8 cellular contexts compared by ENCODE assay signal in genomic region chr7:106598663-106599342, GRCh38.
DNase-seq lines count a peak whose midpoint lies in the region; ATAC-seq lines count a peak whose summit lies in the region.

No MANE protein-coding gene starts in this region.

- peak; percentile 56 for DNase-seq in Ammon's horn (ENCODE audit: low spot score)
- DNase-seq in NCI-H526 (lab: John Stamatoyannopoulos, UW): peak; percentile 67 to 85
- DNase-seq in activated CD4-positive, alpha-beta T cell treated with anti-CD3 and anti-CD28 coated beads, Interleukin-2, amount 50 U/mL, for 48 hours: peak; percentile 60 to 72
- DNase-seq in effector CD8-positive, alpha-beta T cell (lab: John Stamatoyannopoulos, UW): peak; percentile 33
- DNase-seq in mesendoderm: peak; percentile 86
- peak; percentile 33 for DNase-seq in stimulated activated CD8-positive, alpha-beta memory T cell treated with anti-CD3 and anti-CD28 coated beads, Interleukin-4, amount 100 ng/mL, for 24 hours (ENCODE audit: low read depth)

- H3K79me1 ChIP-seq in mesendoderm (ENCODE audit: low read length): no peaks in the 10 kb centered on the region

- no peak overlapping the region for H3K18ac ChIP-seq in mesendoderm (ENCODE audit: low read length)

- no peaks in the 10 kb centered on the region for H3K36me3 ChIP-seq in mesendoderm (ENCODE audit: control insufficient read depth, insufficient read depth, low read length)

- no peak overlapping the region for H4K8ac ChIP-seq in mesendoderm (ENCODE audit: low read depth, low read length)

- no peak overlapping the region for H2BK5ac ChIP-seq in mesendoderm (ENCODE audit: low read length)

- H3K56ac ChIP-seq in mesendoderm (ENCODE audit: low read length): no peak overlapping the region

- no peak overlapping the region for H3K4me2 ChIP-seq in mesendoderm (ENCODE audit: low read length)

- WGBS in mesendoderm (ENCODE audit: extremely low coverage, insufficient coverage, low lambda C conversion rate): no CpG with 5 or more reads among the region's 6 CpGs

- no peak overlapping the region for H2BK120ac ChIP-seq in mesendoderm (ENCODE audit: low read depth, low read length)

- H3K4ac ChIP-seq in mesendoderm (ENCODE audit: low read depth, low read length): peak overlapping the region; percentile 10

- H3K9ac ChIP-seq in mesendoderm (ENCODE audit: low read length): no peak overlapping the region

- H3K27ac ChIP-seq in mesendoderm (ENCODE audit: low read depth, low read length): no peak overlapping the region

- H3K23ac ChIP-seq in mesendoderm (ENCODE audit: low read length): no peak overlapping the region

- H2BK15ac ChIP-seq in mesendoderm (replicated peaks; ENCODE audit: low read depth): no peak overlapping the region

- H3K4me1 ChIP-seq in mesendoderm (ENCODE audit: control insufficient read depth, low read depth, low read length): no peaks in the 10 kb centered on the region

- H4K5ac ChIP-seq in mesendoderm (ENCODE audit: low read length): peak overlapping the region; percentile 68

- ATAC-seq in GM19324 (IDR thresholded peaks at IDR 0.05; ENCODE audit: low FRiP score, unreplicated experiment) (peak; percentile 93), HG03378 (IDR thresholded peaks at IDR 0.05; ENCODE audit: unreplicated experiment) (peak; percentile 97)

- no peak overlapping the region for H3K4me3 ChIP-seq in mesendoderm (ENCODE audit: low read length)

- H3K79me2 ChIP-seq in mesendoderm (ENCODE audit: control insufficient read depth, insufficient read depth, low read length): no peaks in the 10 kb centered on the region

- no peak overlapping the region for H2AK5ac ChIP-seq in mesendoderm (ENCODE audit: low read length)

- H3K27me3 ChIP-seq in mesendoderm (ENCODE audit: insufficient read depth, low read length, poor library complexity): no peaks in the 10 kb centered on the region

Comparison
In these comparisons a context has a peak if more than half of its experiments do, and no peak if none do; other contexts are left out.
1. DNase-seq: peak in every context shown above with its lines; median percentile 86 in mesendoderm; 76 in NCI-H526; 66 in activated CD4-positive, alpha-beta T cell treated with anti-CD3 and anti-CD28 coated beads, Interleukin-2, amount 50 U/mL, for 48 hours; 56 in Ammon's horn; 33 in effector CD8-positive, alpha-beta T cell; 33 in stimulated activated CD8-positive, alpha-beta memory T cell treated with anti-CD3 and anti-CD28 coated beads, Interleukin-4, amount 100 ng/mL, for 24 hours.